ENCODE assay signal across 28 cellular contexts in the genomic region with DNA sequence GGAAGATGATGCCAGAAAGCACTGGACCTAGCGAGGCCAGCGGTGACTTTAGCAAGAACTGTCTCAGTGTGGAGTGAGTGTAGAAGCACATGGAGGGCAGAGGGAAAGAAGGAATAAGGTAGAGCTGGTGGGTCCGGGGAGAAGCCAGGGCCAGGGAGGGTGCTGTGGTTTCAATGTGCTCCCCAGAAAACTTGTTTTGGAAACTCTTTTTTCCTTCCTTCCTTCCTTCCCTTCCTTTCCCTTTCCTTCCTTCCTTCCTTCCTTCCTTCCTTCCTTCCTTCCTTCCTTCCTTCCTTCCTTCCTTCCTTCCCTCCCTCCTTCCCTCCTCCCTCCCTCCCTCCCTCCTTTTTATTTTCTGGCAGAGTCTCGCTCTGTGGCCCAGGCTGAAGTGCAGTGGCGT. TPM values are rescaled to one million over a fixed set of nuclear protein-coding genes. Genes with fewer than 3 reads are reported as not detected.
"Had no signal": no experiment of that assay in that cellular context is flagged by ENCODE, and none has a peak within 500 bp of the region (broad histone marks: within the 10 kb centered on the region; RNA-seq: fewer than 3 reads in every experiment).

No MANE protein-coding gene starts in this region.

- H3K9me3 ChIP-seq: gastrocnemius medialis, prostate gland, testis, tibial artery had no signal

- H3K27ac ChIP-seq: epithelial cell of prostate, gastrocnemius medialis, prostate gland, right atrium auricular region, skin epidermis, spleen, testis, tibial artery had no signal

- H3K36me3 ChIP-seq: gastrocnemius medialis, prostate gland, right atrium auricular region, spleen, tibial artery had no signal

- H3K9me3 Mint-ChIP-seq: dendritic cell treated with granulocyte-macrophage colony-stimulating factor and Interleukin-4, amounts not matched to agents 40 ng/mL and 50 ng/mL, for 4 days; type B pancreatic cell had no signal

- H3K4me3 ChIP-seq: gastrocnemius medialis, lung, prostate gland, right atrium auricular region, skin epidermis, spleen, testis, tibial artery had no signal

- H3K4me3 Mint-ChIP-seq: dendritic cell treated with granulocyte-macrophage colony-stimulating factor and Interleukin-4, amounts not matched to agents 40 ng/mL and 50 ng/mL, for 4 days; endodermal cell; memory B cell; naive thymus-derived CD4-positive, alpha-beta T cell; nephron progenitor cell; stimulated activated memory B cell treated with anti-CD40 and anti-IgM and Interleukin-4, amounts not matched to agents 10 μg/mL and 1 μg/mL and 100 μg/mL, for 72 hours; type B pancreatic cell had no signal

- H3K4me1 Mint-ChIP-seq: memory B cell; stimulated activated memory B cell treated with anti-CD40 and anti-IgM and Interleukin-4, amounts not matched to agents 10 μg/mL and 1 μg/mL and 100 μg/mL, for 72 hours had no signal

- H3K4me1 ChIP-seq: gastrocnemius medialis, prostate gland, testis had no signal

- H3K27ac Mint-ChIP-seq: dendritic cell treated with granulocyte-macrophage colony-stimulating factor and Interleukin-4, amounts not matched to agents 40 ng/mL and 50 ng/mL, for 4 days; endodermal cell; memory B cell; naive thymus-derived CD4-positive, alpha-beta T cell; nephron progenitor cell; stimulated activated memory B cell treated with anti-CD40 and anti-IgM and Interleukin-4, amounts not matched to agents 10 μg/mL and 1 μg/mL and 100 μg/mL, for 72 hours; type B pancreatic cell had no signal

- DNase-seq: effector CD8-positive, alpha-beta T cell; endodermal cell; foreskin fibroblast; gastrocnemius medialis; head of caudate nucleus; midbrain; naive thymus-derived CD4-positive, alpha-beta T cell; nephron progenitor cell; nucleus accumbens; spleen; stimulated activated CD4-positive, alpha-beta T cell treated with anti-CD3 and anti-CD28 coated beads, Interleukin-4, amount 100 ng/mL, for 4 hours; stimulated activated naive CD8-positive, alpha-beta T cell treated with anti-CD3 and anti-CD28 coated beads, Interleukin-15, Interleukin-2, amounts not matched to agents 100 U/mL and 50 U/mL, for 24 hours; substantia nigra; testis; tibial artery had no signal

- H3K27me3 ChIP-seq: right atrium auricular region, testis, tibial artery had no signal

- FAIRE-seq: colon, keratinocyte had no signal

- H3K36me3 Mint-ChIP-seq: type B pancreatic cell had no signal

RNA-seq across cellular contexts. Expression of gene RARRES2, which starts 5.5 kb away (rescaled TPM):
- total RNA-seq: glomerular endothelial cell, osteocyte had no signal
- polyA plus RNA-seq: keratinocyte; naive thymus-derived CD4-positive, alpha-beta T cell had no signal

RNA-seq across cellular contexts. Expression of gene ACTR3C, which starts 23.6 kb away (rescaled TPM):
- total RNA-seq: osteocyte had no signal

RNA-seq across cellular contexts. Expression of gene LRRC61, which starts 23.8 kb away (rescaled TPM):
- total RNA-seq: osteocyte had no signal
